In the genomic region with DNA sequence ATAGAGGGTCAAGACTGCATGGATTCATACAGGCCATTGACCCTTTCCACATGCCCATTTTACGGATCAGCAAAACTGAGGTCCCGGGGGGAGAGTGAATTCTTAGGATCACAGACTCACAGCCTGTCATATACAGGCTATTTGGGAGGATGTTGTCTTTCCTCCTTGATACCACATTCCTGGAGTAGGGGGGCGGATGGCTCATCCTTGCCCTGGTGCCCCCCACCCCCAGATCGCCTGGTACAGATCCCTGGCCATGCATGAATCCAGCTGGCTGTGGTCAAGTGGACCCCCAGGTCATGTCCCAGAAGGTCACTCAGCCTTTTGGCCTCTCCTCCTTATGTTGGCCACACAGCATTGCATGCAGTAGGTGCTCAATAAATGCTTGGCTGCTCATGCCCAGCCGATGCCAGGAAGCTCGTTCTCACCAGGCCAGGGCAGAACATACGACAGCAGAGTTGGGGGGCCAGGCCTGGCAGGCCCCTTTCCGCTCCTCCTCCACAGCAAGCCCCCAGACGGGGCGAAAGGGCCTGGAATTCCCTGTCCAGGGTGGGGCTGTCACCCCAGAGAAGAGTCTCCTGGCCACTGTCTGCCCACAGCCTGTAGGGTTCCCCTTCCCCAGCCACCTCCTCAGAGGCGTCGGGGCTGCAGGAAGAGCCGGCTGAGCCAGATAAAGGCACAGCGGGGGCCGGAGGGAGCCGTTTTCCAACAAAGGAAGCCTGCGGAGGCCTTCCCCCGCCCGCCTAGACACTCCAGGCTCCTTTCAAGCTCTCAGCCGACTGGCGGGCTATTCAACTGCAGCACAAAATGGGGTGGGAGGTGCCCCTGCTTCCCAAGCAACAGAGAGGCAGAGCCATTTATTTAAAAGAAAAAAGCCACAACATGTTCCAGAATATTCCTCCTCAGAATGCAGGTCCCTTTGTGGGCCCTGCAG, we compare ENCODE assay signal across 11 cellular contexts.
DNase-seq lines count a peak whose midpoint lies in the region; ATAC-seq and TF ChIP-seq lines count a peak whose summit lies in the region.
"Had no signal": no experiment of that assay in that cellular context is flagged by ENCODE, and none has a peak within 500 bp of the region (broad histone marks: within the 10 kb centered on the region; RNA-seq: fewer than 3 reads in every experiment).

No MANE protein-coding gene starts in this region.

- dilution Hi-C loops in IMR-90 (cut with HindIII; ENCODE audit: low sequenced_read_pairs, unreplicated experiment), result no loop called here

- peaks cover 7% of the 10 kb centered on the region; the same call in 1 of the 2 replicates for H3F3A ChIP-seq in GM23248 (ENCODE audit: insufficient read depth)

- peak overlapping the region; percentile 31 for H2AK9ac ChIP-seq in IMR-90 (replicated peaks; ENCODE audit: low read depth, low read length, poor library complexity)

- POLR2A ChIA-PET in IMR-90 (lab: Charles Lee; ENCODE audit: unreplicated experiment) (no interaction called here), GM10248 (lab: Yijun Ruan, JAX) (no interaction called here)

- CTCF ChIA-PET in IMR-90 (lab: Yijun Ruan, JAX), result no interaction called here
- CTCF ChIA-PET in GM10248 (lab: Yijun Ruan, JAX), result interaction anchor here (1.5 kb wide), 1 partner anchor 27 kb away, joined by 3 read pairs; no protein-coding TSS in a partner anchor

- H4K91ac ChIP-seq in IMR-90 (ENCODE audit: insufficient read depth, low read depth, low read length), result no peak overlapping the region

- H3K18ac ChIP-seq in IMR-90 (ENCODE audit: low read depth, low read length), result no peak overlapping the region

- H3K4me2 ChIP-seq in IMR-90 (ENCODE audit: low read depth, low read length) (no peak overlapping the region), GM23248 (ENCODE audit: unreplicated experiment) (no peak overlapping the region)

- H2AFZ ChIP-seq in IMR-90 (replicated peaks; ENCODE audit: low read length, poor library complexity) (no peak overlapping the region), GM23248 (no peak overlapping the region)

- H4K5ac ChIP-seq in IMR-90 (ENCODE audit: low read depth, low read length), result no peak overlapping the region

- no peak overlapping the region for H2BK5ac ChIP-seq in IMR-90 (ENCODE audit: low read depth, low read length, poor library complexity, severe bottlenecking)

- no peak overlapping the region for H2BK20ac ChIP-seq in IMR-90 (ENCODE audit: low read depth, low read length)

- H3K79me2 ChIP-seq in GM23248 (ENCODE audit: insufficient read depth), result peaks cover 75% of the 10 kb centered on the region

- no peaks in the 10 kb centered on the region; the same call in 1 of the 2 replicates for H3K9me1 ChIP-seq in IMR-90 (ENCODE audit: insufficient read depth, low read length)

- TF ChIP-seq CTCF in IMR-90 (conservative IDR thresholded peaks at IDR 0.05; ENCODE audit: low read depth, low read length) (no peak), GM10248 (IDR thresholded peaks at IDR 0.05; ENCODE audit: control extremely low read depth, extremely low read depth, low read depth, missing control alignments) (no peak)

- no TSS peak for BruUV-seq in IMR-90 (replicated peaks; lab: Mats Ljungman, UMichigan)

- no peak overlapping the region for H3K4me3 ChIP-seq in IMR-90 (ENCODE audit: insufficient read depth, low read depth, low read length)
- H3K4me3 ChIP-seq in iPS-20b (ENCODE audit: low read length), result peak overlapping the region; percentile 68
- no peak overlapping the region for H3K4me3 ChIP-seq in GM23248
- H3K4me3 ChIP-seq: mucosa of descending colon had no signal

- ATAC-seq in IMR-90 (ENCODE audit: low read depth), result no peak
- ATAC-seq: mucosa of descending colon had no signal

- peaks cover 14% of the 10 kb centered on the region; the same call in 1 of the 2 replicates for H3K4me1 ChIP-seq in IMR-90 (ENCODE audit: control insufficient read depth, insufficient read depth, low read length)
- peaks cover 23% of the 10 kb centered on the region for H3K4me1 ChIP-seq in iPS-20b (ENCODE audit: insufficient read depth, low read length)
- peaks cover 16% of the 10 kb centered on the region for H3K4me1 ChIP-seq in GM23248 (ENCODE audit: insufficient read depth)

- H2AK5ac ChIP-seq in IMR-90 (ENCODE audit: low read depth, low read length), result no peak overlapping the region

- DNase-seq in Ammon's horn (ENCODE audit: low spot score), result peak; percentile 64
- no peak for DNase-seq in IMR-90
- peak; percentile 71 for DNase-seq in SK-N-DZ (ENCODE audit: low spot score)
- no peak for DNase-seq in GM10248 (ENCODE audit: extremely low spot score)
- no peak for DNase-seq in NCI-H1694 (lab: John Stamatoyannopoulos, UW)
- DNase-seq in GM23248, result no peak
- DNase-seq in activated T-cell treated with anti-CD3 and anti-CD28 coated beads, Interleukin-2, amount 50 U/mL, for 1 hour, result no peak
- DNase-seq: cerebellar nuclear complex had no signal

- H3K9ac ChIP-seq in IMR-90 (ENCODE audit: low read depth, low read length) (no peak overlapping the region), iPS-20b (ENCODE audit: low read depth, low read length) (peak overlapping the region; percentile 77; the same call in 1 of the 2 replicates), GM23248 (no peak overlapping the region)

- H3K9me2 ChIP-seq in GM23248 (ENCODE audit: insufficient read depth), result no peaks in the 10 kb centered on the region

- H3K9me3 ChIP-seq in IMR-90 (ENCODE audit: control insufficient read depth, insufficient read depth, low read length) (no peaks in the 10 kb centered on the region; the same call in 1 of the 2 replicates), iPS-20b (ENCODE audit: insufficient read depth, low read depth, low read length) (no peaks in the 10 kb centered on the region), GM23248 (ENCODE audit: low read depth) (no peaks in the 10 kb centered on the region)
- H3K9me3 ChIP-seq: mucosa of descending colon had no signal

- no peak overlapping the region for H3K14ac ChIP-seq in IMR-90 (replicated peaks; ENCODE audit: low read depth, low read length)

- H3K56ac ChIP-seq in IMR-90 (ENCODE audit: extremely low read depth, insufficient read depth, low read length), result no peak overlapping the region

- H3K4ac ChIP-seq in IMR-90 (ENCODE audit: low read depth, low read length), result no peak overlapping the region

- no peak for TF ChIP-seq POLR2A in IMR-90 (IDR thresholded peaks at IDR 0.05; ENCODE audit: low read depth, low read length)

- no peak overlapping the region for H2BK120ac ChIP-seq in IMR-90 (ENCODE audit: low read depth, low read length)

- no peak overlapping the region for H4K8ac ChIP-seq in IMR-90 (ENCODE audit: low read depth in 2 of 2, low read length in 2 of 2)

- intact Hi-C loops in IMR-90 (cut with micrococcal nuclease), result no loop called here

- H3K23ac ChIP-seq in IMR-90 (ENCODE audit: low read depth, low read length), result no peak overlapping the region

- H3K27ac ChIP-seq in IMR-90 (ENCODE audit: insufficient read depth, low read length), result no peak overlapping the region
- H3K27ac ChIP-seq in iPS-20b (ENCODE audit: low read length), result peak overlapping the region; percentile 44
- no peak overlapping the region for H3K27ac ChIP-seq in GM23248
- H3K27ac ChIP-seq: C4-2B had no signal

- TF ChIP-seq RAD21 in IMR-90 (IDR thresholded peaks at IDR 0.05; ENCODE audit: low read length), result no peak

- 69% methylated on average over 10 of the region's 21 CpGs; no CpG with 5 or more reads in 1 of the 2 experiments for WGBS in IMR-90 (ENCODE audit: extremely low coverage in 2 of 2, insufficient read length in 1 of 2), 2 experiments
- 67 to 68% methylated on average over 21 of the region's 21 CpGs for WGBS in GM23248 (ENCODE audit: low coverage in 1 of 2, low lambda C conversion rate in 2 of 2, missing lambda C conversion rate in 2 of 2), 2 experiments

- in situ Hi-C loops in IMR-90 (cut with MboI; ENCODE audit: low sequenced_read_pairs), result no loop called here
- in situ Hi-C loops in GM23248 (cut with MboI), result no loop called here

- H3K36me3 ChIP-seq in IMR-90 (ENCODE audit: control insufficient read depth, insufficient read depth, low read length) (no peaks in the 10 kb centered on the region), iPS-20b (ENCODE audit: insufficient read depth, low read depth, low read length) (no peaks in the 10 kb centered on the region), GM23248 (ENCODE audit: low read depth) (no peaks in the 10 kb centered on the region)

- H2BK15ac ChIP-seq in IMR-90 (ENCODE audit: low read depth, low read length), result no peak overlapping the region

- peaks cover 23 to 55% of the 10 kb centered on the region in 2 experiments for H3K79me1 ChIP-seq in IMR-90 (ENCODE audit: low read depth in 1 of 2, low read length in 2 of 2)

- H3K27me3 ChIP-seq in IMR-90 (ENCODE audit: control insufficient read depth, insufficient read depth, low read length) (no peaks in the 10 kb centered on the region), iPS-20b (ENCODE audit: insufficient read depth, low read length) (peaks cover 33% of the 10 kb centered on the region), GM23248 (replicated peaks; ENCODE audit: insufficient read depth) (no peaks in the 10 kb centered on the region)

- H4K20me1 ChIP-seq in IMR-90 (ENCODE audit: insufficient read depth, low read length) (peaks cover 83% of the 10 kb centered on the region), GM23248 (ENCODE audit: insufficient read depth) (no peaks in the 10 kb centered on the region; the same call in 1 of the 2 replicates)

TF ChIP-seq in IMR-90, 13 proteins besides CTCF, POLR2A, EP300 and RAD21 (continues in another document):
- no peak for TF ChIP-seq RFX5 (IDR thresholded peaks at IDR 0.05; ENCODE audit: low read depth, low read length)
- no peak for TF ChIP-seq MXI1 (IDR thresholded peaks at IDR 0.05; ENCODE audit: borderline replicate concordance, low read depth, low read length)
- no peak for TF ChIP-seq FOS (IDR thresholded peaks at IDR 0.05; ENCODE audit: low read depth, low read length)
- no peak for TF ChIP-seq RCOR1 (IDR thresholded peaks at IDR 0.05; ENCODE audit: insufficient replicate concordance, low read length)
- TF ChIP-seq BHLHE40 (IDR thresholded peaks at IDR 0.05; ENCODE audit: low read depth, low read length), result no peak
- no peak for TF ChIP-seq CEBPB (IDR thresholded peaks at IDR 0.05; ENCODE audit: low read depth, low read length)
- TF ChIP-seq NFE2L2 (IDR thresholded peaks at IDR 0.05; ENCODE audit: low read depth, low read length), result no peak
- TF ChIP-seq MAFK (IDR thresholded peaks at IDR 0.05; ENCODE audit: low read depth, low read length), result no peak
- no peak for TF ChIP-seq SMC3 (IDR thresholded peaks at IDR 0.05; ENCODE audit: low read depth, low read length)
- TF ChIP-seq CHD1 (IDR thresholded peaks at IDR 0.05; ENCODE audit: low read depth, low read length), result no peak
- TF ChIP-seq MAZ (IDR thresholded peaks at IDR 0.05; ENCODE audit: borderline replicate concordance, low read depth, low read length), result no peak
- TF ChIP-seq, protein P1, sequence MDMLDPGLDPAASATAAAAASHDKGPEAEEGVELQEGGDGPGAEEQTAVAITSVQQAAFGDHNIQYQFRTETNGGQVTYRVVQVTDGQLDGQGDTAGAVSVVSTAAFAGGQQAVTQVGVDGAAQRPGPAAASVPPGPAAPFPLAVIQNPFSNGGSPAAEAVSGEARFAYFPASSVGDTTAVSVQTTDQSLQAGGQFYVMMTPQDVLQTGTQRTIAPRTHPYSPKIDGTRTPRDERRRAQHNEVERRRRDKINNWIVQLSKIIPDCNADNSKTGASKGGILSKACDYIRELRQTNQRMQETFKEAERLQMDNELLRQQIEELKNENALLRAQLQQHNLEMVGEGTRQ (IDR thresholded peaks at IDR 0.05; ENCODE audit: low read depth, low read length), result no peak

Comparison
In these comparisons a context has a peak if more than half of its experiments do, and no peak if none do; other contexts are left out.
1. DNase-seq: peak in Ammon's horn (single experiment) and SK-N-DZ (single experiment); none in IMR-90 (single experiment), GM10248 (single experiment), NCI-H1694 (single experiment), GM23248 (single experiment) and activated T-cell treated with anti-CD3 and anti-CD28 coated beads, Interleukin-2, amount 50 U/mL, for 1 hour (single experiment).